In genomic region chr6:124772733-124773319, GRCh38 we compare ENCODE assay signal across 17 cellular contexts.
DNase-seq lines count a peak whose midpoint lies in the region; FAIRE-seq and TF ChIP-seq lines count a peak whose summit lies in the region.
"Had no signal": no experiment of that assay in that cellular context is flagged by ENCODE, and none has a peak within 500 bp of the region (broad histone marks: within the 10 kb centered on the region; RNA-seq: fewer than 3 reads in every experiment).

No MANE protein-coding gene starts in this region.

- intact Hi-C loops in sigmoid colon (cut with DNase I) = no loop called here

- 47 to 73% methylated on average over 3 of the region's 3 CpGs for WGBS in sigmoid colon, 2 donors

- no peak overlapping the region for H3K27ac ChIP-seq in sigmoid colon
- H3K27ac ChIP-seq: PC-9, RWPE1 had no signal

- POLR2A ChIA-PET in HEK293T (lab: Yijun Ruan, JAX) = no interaction called here

- no peak for TF ChIP-seq EP300 in sigmoid colon (IDR thresholded peaks at IDR 0.05)

- no peaks in the 10 kb centered on the region for H3K36me3 ChIP-seq in sigmoid colon

- no peaks in the 10 kb centered on the region for H3K9me3 ChIP-seq in sigmoid colon

- no peak overlapping the region for H3K4me3 Mint-ChIP-seq in endothelial cell (ENCODE audit: unreplicated experiment)
- H3K4me3 Mint-ChIP-seq: CD8-positive, alpha-beta memory T cell; GM23338 had no signal

- no peak for FAIRE-seq in H54 (lab: Jason Lieb, UNC)

- H3K36me3 Mint-ChIP-seq in endothelial cell (ENCODE audit: low read depth, unreplicated experiment) = no peaks in the 10 kb centered on the region
- H3K36me3 Mint-ChIP-seq: CD8-positive, alpha-beta memory T cell had no signal

- no peak for TF ChIP-seq POLR2A in sigmoid colon (IDR thresholded peaks at IDR 0.05)
- TF ChIP-seq POLR2A in H54 (IDR thresholded peaks at IDR 0.05; ENCODE audit: low read depth, low read length) = no peak

- no peak for TF ChIP-seq CTCF in choroid plexus epithelial cell (conservative IDR thresholded peaks at IDR 0.05; ENCODE audit: low read depth, low read length)
- no peak for TF ChIP-seq CTCF in sigmoid colon (IDR thresholded peaks at IDR 0.05)
- no peak for TF ChIP-seq CTCF in endothelial cell (IDR thresholded peaks at IDR 0.05; ENCODE audit: unreplicated experiment)

- H3K4me1 Mint-ChIP-seq in endothelial cell (ENCODE audit: unreplicated experiment) = peaks cover 6% of the 10 kb centered on the region
- H3K4me1 Mint-ChIP-seq: CD8-positive, alpha-beta memory T cell had no signal

- CTCF ChIA-PET in HEK293T (lab: Yijun Ruan, JAX) = no interaction called here

- H3K27me3 Mint-ChIP-seq in endothelial cell (ENCODE audit: unreplicated experiment) = no peaks in the 10 kb centered on the region
- H3K27me3 Mint-ChIP-seq: CD8-positive, alpha-beta memory T cell had no signal

- no peak overlapping the region for H3K27ac Mint-ChIP-seq in endothelial cell (ENCODE audit: unreplicated experiment)
- H3K27ac Mint-ChIP-seq: CD8-positive, alpha-beta memory T cell; GM23338 had no signal

- no peaks in the 10 kb centered on the region for H3K4me1 ChIP-seq in sigmoid colon

- H3K4me3 ChIP-seq in choroid plexus epithelial cell (ENCODE audit: low read depth, low read length) = no peak overlapping the region
- no peak overlapping the region for H3K4me3 ChIP-seq in sigmoid colon
- H3K4me3 ChIP-seq: GM23338, PC-9 had no signal

- H3K9me3 Mint-ChIP-seq in endothelial cell (ENCODE audit: unreplicated experiment) = no peaks in the 10 kb centered on the region
- H3K9me3 Mint-ChIP-seq: CD8-positive, alpha-beta memory T cell; GM23338 had no signal

- DNase-seq in DMS79 (lab: John Stamatoyannopoulos, UW) (peak; percentile 3), HEK293T (ENCODE audit: extremely low spot score) (peak; percentile 28), NCI-H69 (lab: John Stamatoyannopoulos, UW) (peak; percentile 90), choroid plexus epithelial cell (ENCODE audit: low read depth) (peak; percentile 30), sigmoid colon (no peak), endothelial cell (ENCODE audit: low spot score) (no peak), H54 (ENCODE audit: insufficient read length, low spot score) (no peak)
- DNase-seq: C1 segment of cervical spinal cord; CD8-positive, alpha-beta memory T cell; DMS53; KBM-7; NCI-H2029; NCI-H2171 treated with DMSO at 0.1 percent for 48 hours; PC-9; SIG-M5 had no signal

- H3K27me3 ChIP-seq in sigmoid colon = no peaks in the 10 kb centered on the region

TF ChIP-seq in HEK293T, 16 proteins besides CTCF, POLR2A, EP300 and RAD21:
- TF ChIP-seq SUZ12 (IDR thresholded peaks at IDR 0.05) = no peak
- TF ChIP-seq FOXK2 (IDR thresholded peaks at IDR 0.05) = no peak
- no peak for TF ChIP-seq BHLHE40 (IDR thresholded peaks at IDR 0.05; ENCODE audit: borderline replicate concordance)
- TF ChIP-seq L3MBTL2 (conservative IDR thresholded peaks at IDR 0.05) = no peak
- TF ChIP-seq ZNF384 (IDR thresholded peaks at IDR 0.05) = no peak
- TF ChIP-seq LEF1 (IDR thresholded peaks at IDR 0.05; ENCODE audit: borderline replicate concordance) = no peak
- TF ChIP-seq HDGF (IDR thresholded peaks at IDR 0.05; ENCODE audit: borderline replicate concordance) = no peak
- TF ChIP-seq FOXA1 (IDR thresholded peaks at IDR 0.05) = no peak
- TF ChIP-seq NFRKB (IDR thresholded peaks at IDR 0.05) = no peak
- no peak for TF ChIP-seq SP1 (IDR thresholded peaks at IDR 0.05)
- TF ChIP-seq ARNT (IDR thresholded peaks at IDR 0.05) = no peak
- no peak for TF ChIP-seq TARDBP (IDR thresholded peaks at IDR 0.05)
- TF ChIP-seq PKNOX1 (IDR thresholded peaks at IDR 0.05) = no peak
TF ChIP-seq in HEK293T: peak in this region for 0.

Comparison
In these comparisons a context has a peak if more than half of its experiments do, and no peak if none do; other contexts are left out.
1. DNase-seq: peak in DMS79 (single experiment), HEK293T (single experiment), NCI-H69 (single experiment) and choroid plexus epithelial cell (single experiment); none in sigmoid colon (single experiment), endothelial cell (single experiment) and H54 (single experiment).